In the genomic region with DNA sequence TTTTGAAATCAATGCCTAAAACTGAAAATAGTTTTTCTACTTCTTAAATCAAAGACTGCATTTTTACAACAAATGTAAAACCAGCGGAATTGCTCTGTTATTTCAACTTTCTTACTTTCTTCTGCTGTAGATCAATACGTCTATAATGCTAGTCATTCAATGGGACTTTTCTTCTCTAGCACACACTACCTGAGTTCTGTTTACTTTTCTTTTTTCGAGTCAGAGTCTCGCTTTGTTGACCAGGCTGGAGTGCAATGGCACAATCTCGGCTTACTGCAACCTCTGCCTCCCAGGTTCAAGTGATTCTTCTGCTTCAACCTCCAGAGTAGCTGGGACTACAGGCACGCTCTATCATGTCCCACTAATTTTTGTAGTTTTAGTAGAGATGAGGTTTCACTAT, we compare ENCODE assay signal across 29 cellular contexts.
"Had no signal": no experiment of that assay in that cellular context is flagged by ENCODE, and none has a peak within 500 bp of the region (broad histone marks: within the 10 kb centered on the region; RNA-seq: fewer than 3 reads in every experiment).

No MANE protein-coding gene starts in this region.

- H3K27ac ChIP-seq: colonic mucosa, coronary artery, dorsolateral prefrontal cortex, epithelial cell of prostate, esophagus muscularis mucosa, esophagus squamous epithelium, foreskin keratinocyte, gastrocnemius medialis, gastroesophageal sphincter, heart left ventricle, heart right ventricle had no signal

- H3K4me1 ChIP-seq: colonic mucosa, esophagus muscularis mucosa, esophagus squamous epithelium, foreskin keratinocyte, gastrocnemius medialis, gastroesophageal sphincter, heart left ventricle, heart right ventricle had no signal

- FAIRE-seq: colon, endometrium, endothelial cell of umbilical vein, frontal cortex had no signal

- H3K4me3 Mint-ChIP-seq: dendritic cell treated with granulocyte-macrophage colony-stimulating factor and Interleukin-4, amounts not matched to agents 40 ng/mL and 50 ng/mL, for 4 days; effector memory CD8-positive, alpha-beta T cell; endodermal cell had no signal

- H3K9me3 ChIP-seq: colonic mucosa, esophagus squamous epithelium, gastrocnemius medialis, gastroesophageal sphincter had no signal

- H3K36me3 ChIP-seq: colonic mucosa, esophagus muscularis mucosa, esophagus squamous epithelium, gastrocnemius medialis, gastroesophageal sphincter, heart left ventricle, heart right ventricle had no signal

- H3K4me3 ChIP-seq: colonic mucosa, coronary artery, dorsolateral prefrontal cortex, esophagus muscularis mucosa, esophagus squamous epithelium, gastrocnemius medialis, gastroesophageal sphincter, heart left ventricle, heart right ventricle had no signal

- DNase-seq: colonic mucosa; cortex of kidney; dermis blood vessel endothelial cell; dorsolateral prefrontal cortex; effector CD4-positive, alpha-beta T cell; effector CD8-positive, alpha-beta T cell; effector memory CD4-positive, alpha-beta T cell; effector memory CD8-positive, alpha-beta T cell; endodermal cell; erythroblast; esophagus squamous epithelium; foreskin fibroblast; foreskin keratinocyte; foreskin melanocyte; gastrocnemius medialis; glutamatergic neuron; head of caudate nucleus; heart left ventricle; heart right ventricle had no signal

- H3K27me3 ChIP-seq: colonic mucosa, dorsolateral prefrontal cortex, esophagus squamous epithelium, gastrocnemius medialis, gastroesophageal sphincter had no signal

- ATAC-seq: effector memory CD8-positive, alpha-beta T cell; esophagus mucosa; foreskin keratinocyte; gastrocnemius medialis; gastroesophageal sphincter; heart left ventricle; heart right ventricle had no signal

- H3K9me3 Mint-ChIP-seq: dendritic cell treated with granulocyte-macrophage colony-stimulating factor and Interleukin-4, amounts not matched to agents 40 ng/mL and 50 ng/mL, for 4 days; effector memory CD8-positive, alpha-beta T cell had no signal

- H3K27ac Mint-ChIP-seq: dendritic cell treated with granulocyte-macrophage colony-stimulating factor and Interleukin-4, amounts not matched to agents 40 ng/mL and 50 ng/mL, for 4 days; effector memory CD8-positive, alpha-beta T cell; endodermal cell had no signal
